ENCODE assay signal across 17 cellular contexts in genomic region chr13:98198683-98199082, GRCh38. TPM values are rescaled to one million over a fixed set of nuclear protein-coding genes. Genes with fewer than 3 reads are reported as not detected.
DNase-seq lines count a peak whose midpoint lies in the region; ATAC-seq and TF ChIP-seq lines count a peak whose summit lies in the region.
"Had no signal": no experiment of that assay in that cellular context is flagged by ENCODE, and none has a peak within 500 bp of the region (broad histone marks: within the 10 kb centered on the region; RNA-seq: fewer than 3 reads in every experiment).

No MANE protein-coding gene starts in this region.

- no peak overlapping the region for H3K9ac ChIP-seq in HUES48 (ENCODE audit: low read depth, low read length)
- H3K9ac ChIP-seq: KMS-11 had no signal

- H3K27me3 ChIP-seq in HUES48 (ENCODE audit: control insufficient read depth, insufficient read depth, low read length) = no peaks in the 10 kb centered on the region
- H3K27me3 ChIP-seq: BE2C had no signal

- H3K4me1 Mint-ChIP-seq in WTC11 (peaks cover 54% of the 10 kb centered on the region), mesothelial cell of epicardium (peaks cover 61% of the 10 kb centered on the region)
- no peaks in the 10 kb centered on the region for H3K4me1 Mint-ChIP-seq in activated CD4-positive, alpha-beta memory T cell treated with anti-CD3 and anti-CD28 coated beads for 36 hours (ENCODE audit: low read depth)
- H3K4me1 Mint-ChIP-seq: CD4-positive, alpha-beta memory T cell had no signal

- H3K27ac Mint-ChIP-seq in WTC11 (peak overlapping the region; percentile 86), mesothelial cell of epicardium (peak overlapping the region; percentile 80)
- no peak overlapping the region for H3K27ac Mint-ChIP-seq in activated CD4-positive, alpha-beta memory T cell treated with anti-CD3 and anti-CD28 coated beads for 36 hours
- H3K27ac Mint-ChIP-seq: CD4-positive, alpha-beta memory T cell had no signal

- H3K36me3 Mint-ChIP-seq in WTC11 (peaks cover 10% of the 10 kb centered on the region), mesothelial cell of epicardium (peaks cover 10% of the 10 kb centered on the region)
- H3K36me3 Mint-ChIP-seq in activated CD4-positive, alpha-beta memory T cell treated with anti-CD3 and anti-CD28 coated beads for 36 hours = no peaks in the 10 kb centered on the region
- H3K36me3 Mint-ChIP-seq: CD4-positive, alpha-beta memory T cell had no signal

- H3K9me3 ChIP-seq in HUES48 (ENCODE audit: control insufficient read depth, insufficient read depth, low read length) = no peaks in the 10 kb centered on the region
- H3K9me3 ChIP-seq: A549, BE2C, HAP-1 had no signal

- no peak overlapping the region for H3K4me3 Mint-ChIP-seq in WTC11
- H3K4me3 Mint-ChIP-seq in mesothelial cell of epicardium = no peak overlapping the region
- no peak overlapping the region for H3K4me3 Mint-ChIP-seq in activated CD4-positive, alpha-beta memory T cell treated with anti-CD3 and anti-CD28 coated beads for 36 hours
- H3K4me3 Mint-ChIP-seq: CD4-positive, alpha-beta memory T cell had no signal

- H3K27me3 Mint-ChIP-seq in WTC11 (ENCODE audit: low read depth) = no peaks in the 10 kb centered on the region
- H3K27me3 Mint-ChIP-seq in mesothelial cell of epicardium (ENCODE audit: low read depth) = no peaks in the 10 kb centered on the region
- peaks cover 2% of the 10 kb centered on the region for H3K27me3 Mint-ChIP-seq in activated CD4-positive, alpha-beta memory T cell treated with anti-CD3 and anti-CD28 coated beads for 36 hours

- H3K9me3 Mint-ChIP-seq in WTC11 (peaks cover 3% of the 10 kb centered on the region; the same call in 1 of the 2 replicates), mesothelial cell of epicardium (peaks cover 3% of the 10 kb centered on the region)
- H3K9me3 Mint-ChIP-seq in activated CD4-positive, alpha-beta memory T cell treated with anti-CD3 and anti-CD28 coated beads for 36 hours = no peaks in the 10 kb centered on the region
- H3K9me3 Mint-ChIP-seq: CD4-positive, alpha-beta memory T cell had no signal

- CTCF ChIA-PET in WTC11 (lab: Charles Lee) = no interaction called here
- CTCF ChIA-PET in activated CD4-positive, alpha-beta memory T cell treated with anti-CD3 and anti-CD28 coated beads for 36 hours (lab: Charles Lee) = no interaction called here

- intact Hi-C loops in activated CD4-positive, alpha-beta memory T cell treated with anti-CD3 and anti-CD28 coated beads for 36 hours (cut with micrococcal nuclease) = no loop called here

- H3K4me1 ChIP-seq in HUES48 (ENCODE audit: control insufficient read depth, insufficient read depth, low read length) = peaks cover 47% of the 10 kb centered on the region
- H3K4me1 ChIP-seq: HAP-1 had no signal

- ATAC-seq in WTC11 (no peak), GM19463 (IDR thresholded peaks at IDR 0.05; ENCODE audit: unreplicated experiment) (no peak), GM18511 (IDR thresholded peaks at IDR 0.05; ENCODE audit: unreplicated experiment) (no peak)
- ATAC-seq: A549 had no signal

- POLR2A ChIA-PET in WTC11 (lab: Charles Lee) = no interaction called here
- POLR2A ChIA-PET in activated CD4-positive, alpha-beta memory T cell treated with anti-CD3 and anti-CD28 coated beads for 36 hours (lab: Charles Lee) = no interaction called here

- peak overlapping the region; percentile 84 for H3K27ac ChIP-seq in HUES48 (ENCODE audit: low read depth, low read length)
- H3K27ac ChIP-seq: A549, C4-2B, HL-60, KMS-11 had no signal

- DNase-seq in WTC11 (ENCODE audit: low spot score) = no peak
- no peak for DNase-seq in mesothelial cell of epicardium (ENCODE audit: low spot score in 2 of 2, unreplicated experiment in 2 of 2)
- DNase-seq in activated CD4-positive, alpha-beta memory T cell treated with anti-CD3 and anti-CD28 coated beads for 36 hours = no peak
- DNase-seq in GM20000 (ENCODE audit: low spot score) = no peak
- DNase-seq: BE2C; CD4-positive, alpha-beta memory T cell; DMS79 treated with DMSO at 0.1 percent for 48 hours; EL; GDM1 had no signal

- no peak overlapping the region for H3K4me3 ChIP-seq in HUES48 (ENCODE audit: low read depth, low read length)
- H3K4me3 ChIP-seq: A549, HAP-1 had no signal

- no peaks in the 10 kb centered on the region for H3K36me3 ChIP-seq in HUES48 (ENCODE audit: control insufficient read depth, insufficient read depth, low read length)
- H3K36me3 ChIP-seq: BE2C, HAP-1 had no signal

- TF ChIP-seq CTCF in WTC11 (IDR thresholded peaks at IDR 0.05) (no peak), mesothelial cell of epicardium (IDR thresholded peaks at IDR 0.05; ENCODE audit: unreplicated experiment) (no peak), GM20000 (IDR thresholded peaks at IDR 0.05; ENCODE audit: extremely low read depth, missing control alignments) (no peak)

TF ChIP-seq in WTC11, 78 proteins besides CTCF, POLR2A, EP300 and RAD21:
- TF ChIP-seq, protein P1, sequence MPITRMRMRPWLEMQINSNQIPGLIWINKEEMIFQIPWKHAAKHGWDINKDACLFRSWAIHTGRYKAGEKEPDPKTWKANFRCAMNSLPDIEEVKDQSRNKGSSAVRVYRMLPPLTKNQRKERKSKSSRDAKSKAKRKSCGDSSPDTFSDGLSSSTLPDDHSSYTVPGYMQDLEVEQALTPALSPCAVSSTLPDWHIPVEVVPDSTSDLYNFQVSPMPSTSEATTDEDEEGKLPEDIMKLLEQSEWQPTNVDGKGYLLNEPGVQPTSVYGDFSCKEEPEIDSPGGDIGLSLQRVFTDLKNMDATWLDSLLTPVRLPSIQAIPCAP (CRISPR knock-in tag; IDR thresholded peaks at IDR 0.05) = no peak
- TF ChIP-seq ATF1 (CRISPR knock-in tag; IDR thresholded peaks at IDR 0.05) (no peak), E2F1 (CRISPR knock-in tag; IDR thresholded peaks at IDR 0.05) (no peak)
TF ChIP-seq in WTC11: peak in this region for 0.

RNA-seq across cellular contexts. Expression of gene RNF113B, which starts 21.6 kb away (rescaled TPM):
- not detected in 3 replicates for total RNA-seq in WTC11 (2021)
- not detected in 3 replicates for total RNA-seq in mesothelial cell of epicardium
- not detected for total RNA-seq in activated CD4-positive, alpha-beta memory T cell treated with anti-CD3 and anti-CD28 coated beads for 36 hours
- total RNA-seq: CD4-positive, alpha-beta memory T cell had no signal

RNA-seq across cellular contexts. Expression of gene FARP1, which starts 55.8 kb away (rescaled TPM):
- total RNA-seq in WTC11 (2021) = 80.8 to 96.6 TPM (median 91.1 TPM) in 3 replicates
- 267 to 289 TPM (median 285 TPM) in 3 replicates for total RNA-seq in mesothelial cell of epicardium
- total RNA-seq in activated CD4-positive, alpha-beta memory T cell treated with anti-CD3 and anti-CD28 coated beads for 36 hours = under 1 TPM; 0.56 to 0.64 TPM

Comparison
In these comparisons a context has a peak if more than half of its experiments do, and no peak if none do; other contexts are left out.
1. RNA of gene FARP1, which starts 55.8 kb away (total RNA-seq): 267 to 289 TPM in mesothelial cell of epicardium and 80.8 to 96.6 TPM in WTC11; 0.56 to 0.64 TPM in activated CD4-positive, alpha-beta memory T cell treated with anti-CD3 and anti-CD28 coated beads for 36 hours; every median in the first group is over 10 times any median in the second.